8 cellular contexts compared by ENCODE assay signal in genomic region chr3:48555949-48556795, GRCh38. TPM values are rescaled to one million over a fixed set of nuclear protein-coding genes. Genes with fewer than 3 reads are reported as not detected.
A peak's percentile ranks its signal among the peaks of the same experiment; 100 is the strongest.
DNase-seq lines count a peak whose midpoint lies in the region; ATAC-seq, FAIRE-seq and TF ChIP-seq lines count a peak whose summit lies in the region.

No MANE protein-coding gene starts in this region.

- no peak for TF ChIP-seq POLR2A in GM12878 (IDR thresholded peaks at IDR 0.05; ENCODE audit: low read depth, low read length)

- H3K4me3 Mint-ChIP-seq in stimulated activated naive CD8-positive, alpha-beta T cell treated with anti-CD3 and anti-CD28 coated beads, Interleukin-15, Interleukin-2, amounts not matched to agents 100 ng/mL and 50 ng/mL, for 24 hours = peak overlapping the region; percentile 87

- no peaks in the 10 kb centered on the region for H3K27me3 ChIP-seq in GM12878 (replicated peaks in 1 of 2; ENCODE audit: control insufficient read depth in 2 of 2, insufficient read depth in 2 of 2, low read length in 1 of 2)
- no peaks in the 10 kb centered on the region for H3K27me3 ChIP-seq in mesenchymal stem cell (ENCODE audit: control insufficient read depth in 1 of 2, insufficient read depth in 1 of 2, low read length in 2 of 2)
- no peaks in the 10 kb centered on the region for H3K27me3 ChIP-seq in aorta (ENCODE audit: control insufficient read depth in 1 of 2, insufficient read depth in 2 of 2, low read length in 1 of 2)

- peak overlapping the region; percentile 67 for H4K8ac ChIP-seq in mesenchymal stem cell (ENCODE audit: low read length)

- H2BK5ac ChIP-seq in mesenchymal stem cell (ENCODE audit: low read depth, low read length, poor library complexity, severe bottlenecking) = no peak overlapping the region

- H2BK15ac ChIP-seq in mesenchymal stem cell (ENCODE audit: low read depth, poor library complexity, severe bottlenecking) = no peak overlapping the region

- peaks cover 2% of the 10 kb centered on the region; the same call in 1 of the 2 replicates for H4K20me1 ChIP-seq in GM12878 (ENCODE audit: control insufficient read depth, insufficient read depth)

- POLR2A ChIA-PET in GM12878 (lab: Charles Lee) = interaction anchor here (0.6 to 7.1 kb wide), 14 partner anchors 14 to 368 kb away, joined by 3 to 91 read pairs (median 4); partner anchors contain the start of genes CCDC51, CDC25A, IP6K2 and SLC26A6

- peak overlapping the region; percentile 8 for H2AK5ac ChIP-seq in mesenchymal stem cell (ENCODE audit: low read length, severe bottlenecking)

- peaks cover 24% of the 10 kb centered on the region for H3K79me1 ChIP-seq in mesenchymal stem cell (replicated peaks; ENCODE audit: low read length, poor library complexity, severe bottlenecking)

- H3K36me3 ChIP-seq in GM12878 (ENCODE audit: control insufficient read depth in 2 of 2, insufficient read depth in 2 of 2, low read length in 1 of 2) (peaks cover 0 to 12% of the 10 kb centered on the region in 2 experiments; a peak in 2 of 4 replicates), mesenchymal stem cell (ENCODE audit: control insufficient read depth in 1 of 2, insufficient read depth in 2 of 2, low read depth in 1 of 2, low read length in 2 of 2) (peaks cover 0 to 23% of the 10 kb centered on the region in 2 experiments), aorta (ENCODE audit: control insufficient read depth in 1 of 2, insufficient read depth in 2 of 2, low read length in 1 of 2) (no peaks in the 10 kb centered on the region)

- in situ Hi-C loops in GM12878 (cut with MboI) = no loop called here

- H3K9me3 ChIP-seq in GM12878 (replicated peaks; ENCODE audit: control insufficient read depth, insufficient read depth, low read length) = no peaks in the 10 kb centered on the region
- no peaks in the 10 kb centered on the region for H3K9me3 ChIP-seq in mesenchymal stem cell (ENCODE audit: control insufficient read depth, low read length)
- no peaks in the 10 kb centered on the region for H3K9me3 ChIP-seq in aorta (ENCODE audit: control insufficient read depth, low read length)

- RAD21 ChIA-PET in GM12878 (lab: Charles Lee; ENCODE audit: unreplicated experiment) = interaction anchor here (0.6 to 6.8 kb wide), 14 partner anchors 32 to 184 kb away, joined by 3 to 37 read pairs (median 6); partner anchors contain the start of genes ATRIP, CCDC51, SLC26A6 and TMA7

- H3K4me2 ChIP-seq in GM12878 (ENCODE audit: control insufficient read depth, insufficient read depth) (peak overlapping the region; percentile 97), mesenchymal stem cell (ENCODE audit: low read length, poor library complexity, severe bottlenecking) (peak overlapping the region; percentile 69)

- peak overlapping the region; percentile 66 for H3K9ac ChIP-seq in GM12878 (ENCODE audit: control insufficient read depth, insufficient read depth, low read length)
- H3K9ac ChIP-seq in mesenchymal stem cell (ENCODE audit: low read length) = peak overlapping the region; percentile 67

- no peaks in the 10 kb centered on the region for H3K9me3 Mint-ChIP-seq in stimulated activated naive CD8-positive, alpha-beta T cell treated with anti-CD3 and anti-CD28 coated beads, Interleukin-15, Interleukin-2, amounts not matched to agents 100 ng/mL and 50 ng/mL, for 24 hours

- intact Hi-C loops in GM12878 (cut with micrococcal nuclease; ENCODE audit: unreplicated experiment) (loop anchor here (5.0 kb wide), 3 partner anchors 109 to 324 kb away; partner anchors contain the start of gene ATRIP), aorta (cut with DNase I) (loop anchor here in 1 of 2 donors (5.0 kb wide), 1 partner anchor 41 kb away; the partner anchor contains the start of gene COL7A1)

- SMC1A ChIA-PET in GM12878 (lab: Charles Lee; ENCODE audit: uncharacterized antibody, unreplicated experiment) = interaction anchor here (0.9 to 4.9 kb wide), 13 partner anchors 7 to 161 kb away, joined by 3 to 28 read pairs (median 4); partner anchors contain the start of genes ATRIP, CCDC51, IP6K2 and SLC26A6

- peaks cover 35% of the 10 kb centered on the region for H3K4me1 Mint-ChIP-seq in stimulated activated naive CD8-positive, alpha-beta T cell treated with anti-CD3 and anti-CD28 coated beads, Interleukin-15, Interleukin-2, amounts not matched to agents 100 ng/mL and 50 ng/mL, for 24 hours (ENCODE audit: low read depth)

- no peaks in the 10 kb centered on the region for H3K27me3 Mint-ChIP-seq in stimulated activated naive CD8-positive, alpha-beta T cell treated with anti-CD3 and anti-CD28 coated beads, Interleukin-15, Interleukin-2, amounts not matched to agents 100 ng/mL and 50 ng/mL, for 24 hours

- ATAC-seq in stimulated activated naive CD8-positive, alpha-beta T cell treated with anti-CD3 and anti-CD28 coated beads, Interleukin-15, Interleukin-2, amounts not matched to agents 100 U/mL and 50 U/mL, for 24 hours = no peak
- ATAC-seq in GM12878 (no peak), aorta (ENCODE audit: low FRiP score) (no peak)

- BruUV-seq in GM12878 (replicated peaks; lab: Mats Ljungman, UMichigan) = no TSS peak

- H3K4me1 ChIP-seq in GM12878 (ENCODE audit: control insufficient read depth, insufficient read depth, low read length) (peaks cover 45% of the 10 kb centered on the region), mesenchymal stem cell (ENCODE audit: control insufficient read depth, insufficient read depth, low read depth, low read length) (peaks cover 53% of the 10 kb centered on the region), aorta (ENCODE audit: control insufficient read depth in 1 of 2, insufficient read depth in 2 of 2, low read length in 2 of 2) (peaks cover 0 to 3% of the 10 kb centered on the region in 2 donors)

- peak overlapping the region in 1 of 2 experiments; percentile 50 for H3K4ac ChIP-seq in mesenchymal stem cell (ENCODE audit: low read depth in 1 of 2, low read length in 2 of 2)

- TF ChIP-seq CTCF in GM12878 (IDR thresholded peaks at IDR 0.05 in 2 of 3, conservative IDR thresholded peaks at IDR 0.05 in 1 of 3; ENCODE audit: control insufficient read depth in 2 of 3, extremely low read depth in 1 of 3, insufficient read depth in 1 of 3, low read depth in 3 of 3, low read length in 3 of 3) = no peak

- peak overlapping the region in 1 of 2 experiments; percentile 76 for H2BK12ac ChIP-seq in mesenchymal stem cell (ENCODE audit: low read length in 2 of 2)

- no peak for FAIRE-seq in GM12878 (lab: Jason Lieb, UNC)

- TF ChIP-seq RAD21 in GM12878 (IDR thresholded peaks at IDR 0.05; ENCODE audit: insufficient read depth, low read depth, low read length) = no peak

- H3K14ac ChIP-seq in mesenchymal stem cell (ENCODE audit: low read length in 2 of 2) = peak overlapping the region in 1 of 2 experiments; percentile 37

- H3K23ac ChIP-seq in mesenchymal stem cell (ENCODE audit: low read length in 2 of 2) = peak overlapping the region in 1 of 2 experiments; percentile 42

- TF ChIP-seq EP300 in GM12878 (IDR thresholded peaks at IDR 0.05; ENCODE audit: borderline replicate concordance in 1 of 2, control insufficient read depth in 1 of 2, low read depth in 2 of 2, low read length in 2 of 2) = no peak

- H3K36me3 Mint-ChIP-seq in stimulated activated naive CD8-positive, alpha-beta T cell treated with anti-CD3 and anti-CD28 coated beads, Interleukin-15, Interleukin-2, amounts not matched to agents 100 ng/mL and 50 ng/mL, for 24 hours (ENCODE audit: low read depth) = no peaks in the 10 kb centered on the region

- WGBS in GM12878 (ENCODE audit: insufficient coverage, insufficient replicate concordance, low lambda C conversion rate, missing lambda C conversion rate) = 39% methylated on average over 10 of the region's 29 CpGs
- 20% methylated on average over 29 of the region's 29 CpGs for WGBS in mesenchymal stem cell
- WGBS in aorta, 2 donors = 15 to 17% methylated on average over 26 to 29 of the region's 29 CpGs

- peak overlapping the region; percentile 37 for H2BK120ac ChIP-seq in mesenchymal stem cell (ENCODE audit: low read depth, low read length)

- CTCF ChIA-PET in GM12878 (lab: Yijun Ruan, JAX) = interaction anchor here (0.6 to 16.3 kb wide), 15 partner anchors 11 to 724 kb away, joined by 3 to 239 read pairs (median 5); partner anchors contain the start of genes ATRIP, CCDC51, CDC25A and SLC26A6

- peak overlapping the region; percentile 41 to 77 for H3K18ac ChIP-seq in mesenchymal stem cell (ENCODE audit: low read depth in 1 of 2, low read length in 2 of 2)

- H2AFZ ChIP-seq in GM12878 (ENCODE audit: control insufficient read depth, low read depth, low read length) = peak overlapping the region; percentile 25; the same call in 1 of the 2 replicates
- H2AFZ ChIP-seq in mesenchymal stem cell (ENCODE audit: low read depth, low read length) = no peak overlapping the region

- no peak for DNase-seq in stimulated activated naive CD8-positive, alpha-beta T cell treated with anti-CD3 and anti-CD28 coated beads, Interleukin-15, Interleukin-2, amounts not matched to agents 100 U/mL and 50 U/mL, for 24 hours
- no peak for DNase-seq in GM12878 (ENCODE audit: low read depth, low spot score)
- no peak for DNase-seq in mesenchymal stem cell
- no peak for DNase-seq in aorta
- no peak for DNase-seq in amygdala (lab: John Stamatoyannopoulos, UW)
- DNase-seq in UCSD-AML1 (lab: John Stamatoyannopoulos, UW; ENCODE audit: unreplicated experiment) = no peak
- no peak for DNase-seq in KG1 (lab: John Stamatoyannopoulos, UW)

- H3K79me2 ChIP-seq in GM12878 (ENCODE audit: control insufficient read depth, insufficient read depth, low read length) = peaks cover 47% of the 10 kb centered on the region

- H3K4me3 ChIP-seq in GM12878 (peak overlapping the region; percentile 91), mesenchymal stem cell (ENCODE audit: insufficient read depth in 1 of 2, low read depth in 1 of 2, low read length in 2 of 2) (peak overlapping the region; percentile 75 to 76), aorta (ENCODE audit: low read length in 2 of 2) (peak overlapping the region; percentile 12 to 47)

- H3K27ac Mint-ChIP-seq in stimulated activated naive CD8-positive, alpha-beta T cell treated with anti-CD3 and anti-CD28 coated beads, Interleukin-15, Interleukin-2, amounts not matched to agents 100 ng/mL and 50 ng/mL, for 24 hours = peak overlapping the region; percentile 92

- H4K91ac ChIP-seq in mesenchymal stem cell (ENCODE audit: low read length) = peak overlapping the region; percentile 76

- peak overlapping the region; percentile 33 for H3K27ac ChIP-seq in GM12878 (ENCODE audit: control insufficient read depth, insufficient read depth)
- H3K27ac ChIP-seq in mesenchymal stem cell (ENCODE audit: low read length, poor library complexity, severe bottlenecking) = no peak overlapping the region
- no peak overlapping the region for H3K27ac ChIP-seq in aorta (ENCODE audit: low read depth in 1 of 2, low read length in 2 of 2)

RNA-seq across cellular contexts. Expression of gene PFKFB4, which starts 0.4 kb away (rescaled TPM):
- total RNA-seq in GM12878 (2013; cell fraction: nucleolus; rRNA removed) = 303 and 312 TPM in 2 replicates
- 8.6 and 10.1 TPM in 2 replicates for total RNA-seq in GM12878 (2014; rRNA removed)
- 5.6 and 6.9 TPM in 2 replicates for total RNA-seq in GM12878 (2014; rRNA removed; fragmentation: Illumina TruSeq; extraction: Trizol)
- 8.0 and 9.8 TPM in 2 replicates for total RNA-seq in GM12878 (2021)
- polyA plus RNA-seq in GM12878 (2011; ENCODE audit: low read depth) = 39.9 TPM
- 69.6 and 89.1 TPM in 2 replicates for polyA plus RNA-seq in GM12878 (2011; rRNA removed)
- polyA plus RNA-seq in GM12878 (2011; cell fraction: cytosol; rRNA removed) = 105 and 120 TPM in 2 replicates
- polyA plus RNA-seq in GM12878 (2011; cell fraction: nucleus; rRNA removed) = 156 and 252 TPM in 2 replicates
- polyA plus RNA-seq in GM12878 (2012) = 61.7 and 92.2 TPM in 2 replicates
- 4.9 and 9.3 TPM in 2 replicates for polyA plus RNA-seq in GM12878 (2014; fragmentation: Illumina TruSeq; extraction: Trizol)
- polyA plus RNA-seq in GM12878 (2014; fragmentation: Nextera tagmentation; extraction: Ambion mirVana) = under 1 TPM; 0.37 to 0.53 TPM
- polyA plus RNA-seq in GM12878 (2014; rRNA removed) = 5.3 and 6.3 TPM in 2 replicates
- 1 to 10 TPM; 1.2 to 2.3 TPM for polyA plus RNA-seq in GM12878 (2016; fragmentation: Nextera tagmentation; extraction: Ambion mirVana)
- 83.8 and 138 TPM in 2 replicates for polyA minus RNA-seq in GM12878 (2011; rRNA and poly(A)+ RNA removed)
- polyA minus RNA-seq in GM12878 (2011; cell fraction: cytosol; rRNA and poly(A)+ RNA removed) = 29.0 and 30.8 TPM in 2 replicates
- polyA minus RNA-seq in GM12878 (2011; cell fraction: nucleus; rRNA and poly(A)+ RNA removed) = 57.4 and 57.9 TPM in 2 replicates
- 15.9 TPM for polyA plus RNA-seq in mesenchymal stem cell (2013, experiment 1 of 2)
- polyA plus RNA-seq in mesenchymal stem cell (2013, experiment 2 of 2) = 15.0 TPM
- total RNA-seq in aorta = 10 to 100 TPM in 1 of 2 donors, 1 to 10 TPM in 1; 7.2 to 14.6 TPM
- polyA plus RNA-seq in aorta = 1 to 10 TPM; 2.8 to 5.6 TPM

RNA-seq across cellular contexts. Expression of gene UCN2, which starts 7.4 kb away (rescaled TPM):
- total RNA-seq in GM12878 (2013; cell fraction: nucleolus; rRNA removed) = 0.44 and 0.66 TPM in 2 replicates
- not detected in 2 replicates for total RNA-seq in GM12878 (2014; rRNA removed)
- total RNA-seq in GM12878 (2014; rRNA removed; fragmentation: Illumina TruSeq; extraction: Trizol) = not detected in 2 replicates
- not detected in 2 replicates for total RNA-seq in GM12878 (2021)
- not detected for polyA plus RNA-seq in GM12878 (2011; ENCODE audit: low read depth)
- polyA plus RNA-seq in GM12878 (2011; rRNA removed) = not detected in 2 replicates
- not detected in 2 replicates for polyA plus RNA-seq in GM12878 (2011; cell fraction: cytosol; rRNA removed)
- polyA plus RNA-seq in GM12878 (2011; cell fraction: nucleus; rRNA removed) = 0.18 and 0.39 TPM in 2 replicates
- 0.10 TPM in 1 of 2 replicates, not detected in the other for polyA plus RNA-seq in GM12878 (2012)
- not detected in 2 replicates for polyA plus RNA-seq in GM12878 (2014; fragmentation: Illumina TruSeq; extraction: Trizol)
- not detected for polyA plus RNA-seq in GM12878 (2014; fragmentation: Nextera tagmentation; extraction: Ambion mirVana)
- 0.05 TPM in 1 of 2 replicates, not detected in the other for polyA plus RNA-seq in GM12878 (2014; rRNA removed)
- polyA plus RNA-seq in GM12878 (2016; fragmentation: Nextera tagmentation; extraction: Ambion mirVana) = not detected
- polyA minus RNA-seq in GM12878 (2011; rRNA and poly(A)+ RNA removed) = not detected in 2 replicates
- polyA minus RNA-seq in GM12878 (2011; cell fraction: cytosol; rRNA and poly(A)+ RNA removed) = not detected in 2 replicates
- polyA minus RNA-seq in GM12878 (2011; cell fraction: nucleus; rRNA and poly(A)+ RNA removed) = 0.29 TPM in 1 of 2 replicates, not detected in the other
- 7.6 TPM for polyA plus RNA-seq in mesenchymal stem cell (2013, experiment 1 of 2)
- 7.3 TPM for polyA plus RNA-seq in mesenchymal stem cell (2013, experiment 2 of 2)
- total RNA-seq in aorta = under 1 TPM in 1 of 2 donors, not detected in 1; 0.24 TPM
- polyA plus RNA-seq in aorta = 1 to 10 TPM in 1 of 2 donors, not detected in 1; 6.8 TPM

RNA-seq across cellular contexts. Expression of gene COL7A1, which starts 39.0 kb away (rescaled TPM):
- total RNA-seq in GM12878 (2013; cell fraction: nucleolus; rRNA removed) = 11.1 and 12.5 TPM in 2 replicates
- total RNA-seq in GM12878 (2014; rRNA removed) = 0.11 and 0.23 TPM in 2 replicates
- total RNA-seq in GM12878 (2014; rRNA removed; fragmentation: Illumina TruSeq; extraction: Trizol) = 0.28 and 0.31 TPM in 2 replicates
- 0.64 and 1.9 TPM in 2 replicates for total RNA-seq in GM12878 (2021)
- polyA plus RNA-seq in GM12878 (2011; ENCODE audit: low read depth) = 1.5 TPM
- 0.32 and 1.4 TPM in 2 replicates for polyA plus RNA-seq in GM12878 (2011; rRNA removed)
- 0.70 and 1.2 TPM in 2 replicates for polyA plus RNA-seq in GM12878 (2011; cell fraction: cytosol; rRNA removed)
- 29.9 and 33.4 TPM in 2 replicates for polyA plus RNA-seq in GM12878 (2011; cell fraction: nucleus; rRNA removed)
- 5.4 and 6.8 TPM in 2 replicates for polyA plus RNA-seq in GM12878 (2012)
- polyA plus RNA-seq in GM12878 (2014; fragmentation: Illumina TruSeq; extraction: Trizol) = 0.24 TPM in 1 of 2 replicates, not detected in the other
- polyA plus RNA-seq in GM12878 (2014; fragmentation: Nextera tagmentation; extraction: Ambion mirVana) = under 1 TPM in 1 of 2 experiments, not detected in 1; 0.24 TPM
- polyA plus RNA-seq in GM12878 (2014; rRNA removed) = 1.0 and 1.3 TPM in 2 replicates
- under 1 TPM; 0.01 to 0.29 TPM for polyA plus RNA-seq in GM12878 (2016; fragmentation: Nextera tagmentation; extraction: Ambion mirVana)
- 0.41 and 0.44 TPM in 2 replicates for polyA minus RNA-seq in GM12878 (2011; rRNA and poly(A)+ RNA removed)
- 0.67 and 1.5 TPM in 2 replicates for polyA minus RNA-seq in GM12878 (2011; cell fraction: cytosol; rRNA and poly(A)+ RNA removed)
- polyA minus RNA-seq in GM12878 (2011; cell fraction: nucleus; rRNA and poly(A)+ RNA removed) = 2.4 and 3.3 TPM in 2 replicates
- polyA plus RNA-seq in mesenchymal stem cell (2013, experiment 1 of 2) = 95.7 TPM
- polyA plus RNA-seq in mesenchymal stem cell (2013, experiment 2 of 2) = 83.7 TPM
- total RNA-seq in aorta = 1 to 10 TPM; 5.4 to 6.7 TPM
- polyA plus RNA-seq in aorta = 100 to 1,000 TPM in 1 of 2 donors, 1 to 10 TPM in 1; 3.9 to 217 TPM

RNA-seq across cellular contexts. Expression of gene SHISA5, which starts 52.2 kb away (rescaled TPM):
- 45.3 and 46.8 TPM in 2 replicates for total RNA-seq in GM12878 (2013; cell fraction: nucleolus; rRNA removed)
- 86.6 and 87.9 TPM in 2 replicates for total RNA-seq in GM12878 (2014; rRNA removed)
- total RNA-seq in GM12878 (2014; rRNA removed; fragmentation: Illumina TruSeq; extraction: Trizol) = 48.7 and 54.5 TPM in 2 replicates
- total RNA-seq in GM12878 (2021) = 86.7 and 94.3 TPM in 2 replicates
- polyA plus RNA-seq in GM12878 (2011; ENCODE audit: low read depth) = 46.0 TPM
- polyA plus RNA-seq in GM12878 (2011; rRNA removed) = 31.7 and 62.3 TPM in 2 replicates
- polyA plus RNA-seq in GM12878 (2011; cell fraction: cytosol; rRNA removed) = 112 and 129 TPM in 2 replicates
- polyA plus RNA-seq in GM12878 (2011; cell fraction: nucleus; rRNA removed) = 67.1 and 79.3 TPM in 2 replicates
- polyA plus RNA-seq in GM12878 (2012) = 93.3 and 104 TPM in 2 replicates
- 21.8 and 49.5 TPM in 2 replicates for polyA plus RNA-seq in GM12878 (2014; fragmentation: Illumina TruSeq; extraction: Trizol)
- 10 to 100 TPM; 17.1 to 18.7 TPM for polyA plus RNA-seq in GM12878 (2014; fragmentation: Nextera tagmentation; extraction: Ambion mirVana)
- 72.3 and 83.0 TPM in 2 replicates for polyA plus RNA-seq in GM12878 (2014; rRNA removed)
- polyA plus RNA-seq in GM12878 (2016; fragmentation: Nextera tagmentation; extraction: Ambion mirVana) = 100 to 1,000 TPM; 134 to 148 TPM
- 50.4 and 81.4 TPM in 2 replicates for polyA minus RNA-seq in GM12878 (2011; rRNA and poly(A)+ RNA removed)
- polyA minus RNA-seq in GM12878 (2011; cell fraction: cytosol; rRNA and poly(A)+ RNA removed) = 42.5 and 42.9 TPM in 2 replicates
- 14.5 and 21.5 TPM in 2 replicates for polyA minus RNA-seq in GM12878 (2011; cell fraction: nucleus; rRNA and poly(A)+ RNA removed)
- polyA plus RNA-seq in mesenchymal stem cell (2013, experiment 1 of 2) = 415 TPM
- polyA plus RNA-seq in mesenchymal stem cell (2013, experiment 2 of 2) = 408 TPM
- 100 to 1,000 TPM; 170 to 183 TPM for total RNA-seq in aorta
- polyA plus RNA-seq in aorta = 100 to 1,000 TPM in 1 of 2 donors, 10 to 100 TPM in 1; 64.2 to 113 TPM

RNA-seq across cellular contexts. Expression of gene UQCRC1, which starts 53.3 kb away (rescaled TPM):
- total RNA-seq in GM12878 (2013; cell fraction: nucleolus; rRNA removed) = 116 and 131 TPM in 2 replicates
- 220 and 233 TPM in 2 replicates for total RNA-seq in GM12878 (2014; rRNA removed)
- total RNA-seq in GM12878 (2014; rRNA removed; fragmentation: Illumina TruSeq; extraction: Trizol) = 210 and 214 TPM in 2 replicates
- 254 and 259 TPM in 2 replicates for total RNA-seq in GM12878 (2021)
- polyA plus RNA-seq in GM12878 (2011; ENCODE audit: low read depth) = 161 TPM
- 274 and 426 TPM in 2 replicates for polyA plus RNA-seq in GM12878 (2011; rRNA removed)
- 735 and 759 TPM in 2 replicates for polyA plus RNA-seq in GM12878 (2011; cell fraction: cytosol; rRNA removed)
- polyA plus RNA-seq in GM12878 (2011; cell fraction: nucleus; rRNA removed) = 689 and 765 TPM in 2 replicates
- polyA plus RNA-seq in GM12878 (2012) = 161 and 177 TPM in 2 replicates
- polyA plus RNA-seq in GM12878 (2014; fragmentation: Illumina TruSeq; extraction: Trizol) = 161 and 223 TPM in 2 replicates
- 100 to 1,000 TPM; 116 to 188 TPM for polyA plus RNA-seq in GM12878 (2014; fragmentation: Nextera tagmentation; extraction: Ambion mirVana)
- 197 and 221 TPM in 2 replicates for polyA plus RNA-seq in GM12878 (2014; rRNA removed)
- 100 to 1,000 TPM; 374 to 394 TPM for polyA plus RNA-seq in GM12878 (2016; fragmentation: Nextera tagmentation; extraction: Ambion mirVana)
- 768 and 828 TPM in 2 replicates for polyA minus RNA-seq in GM12878 (2011; rRNA and poly(A)+ RNA removed)
- 156 and 188 TPM in 2 replicates for polyA minus RNA-seq in GM12878 (2011; cell fraction: cytosol; rRNA and poly(A)+ RNA removed)
- polyA minus RNA-seq in GM12878 (2011; cell fraction: nucleus; rRNA and poly(A)+ RNA removed) = 135 and 197 TPM in 2 replicates
- 145 TPM for polyA plus RNA-seq in mesenchymal stem cell (2013, experiment 1 of 2)
- polyA plus RNA-seq in mesenchymal stem cell (2013, experiment 2 of 2) = 150 TPM
- total RNA-seq in aorta = 100 to 1,000 TPM in 1 of 2 donors, 10 to 100 TPM in 1; 95.6 to 143 TPM
- polyA plus RNA-seq in aorta = 100 to 1,000 TPM; 149 to 203 TPM

Comparison
In these comparisons a context has a peak if more than half of its experiments do, and no peak if none do; other contexts are left out.
1. H3K4me3 ChIP-seq: peak in every context shown above with its lines; median percentile 91 in GM12878; 76 in mesenchymal stem cell; 30 in aorta.